Comparison of ENCODE assay signal across 8 cellular contexts in genomic region chr15:88545578-88546247, GRCh38. TPM values are rescaled to one million over a fixed set of nuclear protein-coding genes. Genes with fewer than 3 reads are reported as not detected.
DNase-seq lines count a peak whose midpoint lies in the region; ATAC-seq and TF ChIP-seq lines count a peak whose summit lies in the region.
"Not testable (repeated sequence)": the region's sequence is repeated elsewhere in the genome, so short reads cannot be mapped to it uniquely, and the experiment has no call there.

No MANE protein-coding gene starts in this region.

- H3K4me3 Mint-ChIP-seq in CD8-positive, alpha-beta memory T cell = peak overlapping the region; percentile 91 to 98 (median 94)
- H3K4me3 Mint-ChIP-seq in activated CD4-positive, alpha-beta memory T cell treated with anti-CD3 and anti-CD28 coated beads for 36 hours = peak overlapping the region; percentile 88
- peak overlapping the region; percentile 92 for H3K4me3 Mint-ChIP-seq in memory B cell

- H3K9ac ChIP-seq in mammary epithelial cell (ENCODE audit: insufficient read depth, low read length) = peak overlapping the region; percentile 66

- not testable (repeated sequence) for H3K9me3 Mint-ChIP-seq in CD8-positive, alpha-beta memory T cell; activated CD4-positive, alpha-beta memory T cell treated with anti-CD3 and anti-CD28 coated beads for 36 hours; memory B cell

- dilution Hi-C loops in mammary epithelial cell (cut with HindIII; ENCODE audit: low sequenced_read_pairs) = not testable (repeated sequence)

- peak overlapping the region; percentile 91 for H3K4me3 ChIP-seq in CD8-positive, alpha-beta memory T cell (ENCODE audit: low read length)
- peak overlapping the region; percentile 90 for H3K4me3 ChIP-seq in MG63
- H3K4me3 ChIP-seq in mammary epithelial cell (replicated peaks in 1 of 3; ENCODE audit: insufficient read depth in 1 of 3, low read depth in 2 of 3, low read length in 3 of 3) = peak overlapping the region; percentile 57 to 66 (median 60)
- peak overlapping the region; percentile 81 for H3K4me3 ChIP-seq in fibroblast of villous mesenchyme (ENCODE audit: low read depth, low read length)
- peak overlapping the region; percentile 61 to 66 for H3K4me3 ChIP-seq in prostate gland
- H3K4me3 ChIP-seq in upper lobe of left lung = peak overlapping the region; percentile 54 to 81 (median 73)

- H3K27ac Mint-ChIP-seq in CD8-positive, alpha-beta memory T cell = peak overlapping the region; percentile 93 to 99 (median 96)
- peak overlapping the region; percentile 89 for H3K27ac Mint-ChIP-seq in activated CD4-positive, alpha-beta memory T cell treated with anti-CD3 and anti-CD28 coated beads for 36 hours
- peak overlapping the region; percentile 77 for H3K27ac Mint-ChIP-seq in memory B cell

- H3K4me1 ChIP-seq in CD8-positive, alpha-beta memory T cell (ENCODE audit: insufficient read depth, low read length); mammary epithelial cell (ENCODE audit: insufficient read depth, low read length); prostate gland (replicated peaks); upper lobe of left lung: not testable (repeated sequence)

- peak overlapping the region; percentile 43 for H3K4me2 ChIP-seq in mammary epithelial cell (ENCODE audit: insufficient read depth, low read depth, low read length)

- POLR2A ChIA-PET in CD8-positive, alpha-beta memory T cell (lab: Charles Lee) = not testable (repeated sequence)
- POLR2A ChIA-PET in activated CD4-positive, alpha-beta memory T cell treated with anti-CD3 and anti-CD28 coated beads for 36 hours (lab: Charles Lee) = interaction anchor here (1.5 kb wide), 1 partner anchor 78 kb away, joined by 3 read pairs; the partner anchor contains the start of genes MRPL46 and MRPS11

- DNase-seq in CD8-positive, alpha-beta memory T cell; MG63; activated CD4-positive, alpha-beta memory T cell treated with anti-CD3 and anti-CD28 coated beads for 36 hours; mammary epithelial cell; fibroblast of villous mesenchyme (ENCODE audit: low read depth); memory B cell (ENCODE audit: low spot score in 2 of 2); prostate gland (ENCODE audit: low spot score); upper lobe of left lung: not testable (repeated sequence)

- not testable (repeated sequence) for TF ChIP-seq CTCF in mammary epithelial cell (conservative IDR thresholded peaks at IDR 0.05 in 1 of 2, IDR thresholded peaks at IDR 0.05 in 1 of 2; ENCODE audit: extremely low read depth in 1 of 2, insufficient read depth in 1 of 2, low read depth in 1 of 2, low read length in 2 of 2); fibroblast of villous mesenchyme (IDR thresholded peaks at IDR 0.05; ENCODE audit: insufficient read depth, low read depth, low read length); prostate gland (IDR thresholded peaks at IDR 0.05); upper lobe of left lung (IDR thresholded peaks at IDR 0.05)

- intact Hi-C loops in activated CD4-positive, alpha-beta memory T cell treated with anti-CD3 and anti-CD28 coated beads for 36 hours (cut with micrococcal nuclease) = loop anchor here (1.0 kb wide), 6 partner anchors 73 to 543 kb away; partner anchors contain the start of genes ABHD2, HAPLN3, MRPL46 and MRPS11
- intact Hi-C loops in mammary epithelial cell (cut with micrococcal nuclease) = loop anchor here (1.0 kb wide), 2 partner anchors 76 to 78 kb away; partner anchors contain the start of genes AEN, MRPL46 and MRPS11
- intact Hi-C loops in prostate gland (cut with DNase I) = loop anchor here (10.0 kb wide), 1 partner anchor 79 kb away; the partner anchor contains the start of gene AEN

- peak overlapping the region; percentile 71 for H3K27ac ChIP-seq in CD8-positive, alpha-beta memory T cell (ENCODE audit: low read depth, low read length)
- H3K27ac ChIP-seq in mammary epithelial cell (ENCODE audit: insufficient read depth, low read depth, low read length) = peak overlapping the region; percentile 37
- H3K27ac ChIP-seq in prostate gland = peak overlapping the region; percentile 78 to 81
- peak overlapping the region; percentile 75 to 88 (median 84) for H3K27ac ChIP-seq in upper lobe of left lung

- H3K9me3 ChIP-seq in CD8-positive, alpha-beta memory T cell (ENCODE audit: low read length); MG63; mammary epithelial cell (replicated peaks; ENCODE audit: insufficient read depth, low read length); prostate gland; upper lobe of left lung: not testable (repeated sequence)

- H3K27me3 Mint-ChIP-seq in CD8-positive, alpha-beta memory T cell; activated CD4-positive, alpha-beta memory T cell treated with anti-CD3 and anti-CD28 coated beads for 36 hours; memory B cell: not testable (repeated sequence)

- WGBS in mammary epithelial cell (ENCODE audit: low coverage, missing lambda C conversion rate) = 1% methylated on average over 7 of the region's 8 CpGs
- WGBS in prostate gland = 7% methylated on average over 7 of the region's 8 CpGs
- WGBS in upper lobe of left lung, 2 donors = 5 to 9% methylated on average over 7 of the region's 8 CpGs

- TF ChIP-seq POLR2A in prostate gland (IDR thresholded peaks at IDR 0.05); upper lobe of left lung (IDR thresholded peaks at IDR 0.05): not testable (repeated sequence)

- BruUV-seq in mammary epithelial cell (replicated peaks; lab: Mats Ljungman, UMichigan) = TSS peak; percentile 70

- not testable (repeated sequence) for H3K36me3 Mint-ChIP-seq in CD8-positive, alpha-beta memory T cell; activated CD4-positive, alpha-beta memory T cell treated with anti-CD3 and anti-CD28 coated beads for 36 hours; memory B cell

- H3K79me2 ChIP-seq in mammary epithelial cell (ENCODE audit: insufficient read depth, low read length) = not testable (repeated sequence)

- CTCF ChIA-PET in CD8-positive, alpha-beta memory T cell (lab: Charles Lee); activated CD4-positive, alpha-beta memory T cell treated with anti-CD3 and anti-CD28 coated beads for 36 hours (lab: Charles Lee); mammary epithelial cell (lab: Charles Lee; ENCODE audit: low non-redundant PET): not testable (repeated sequence)

- not testable (repeated sequence) for H4K20me1 ChIP-seq in mammary epithelial cell (ENCODE audit: insufficient read depth, low read length)

- ATAC-seq in memory B cell (ENCODE audit: low read depth); upper lobe of left lung (ENCODE audit: low FRiP score in 2 of 2): not testable (repeated sequence)

- H3K36me3 ChIP-seq in CD8-positive, alpha-beta memory T cell (ENCODE audit: insufficient read depth, low read length); MG63; mammary epithelial cell (ENCODE audit: insufficient read depth, low read length); prostate gland; upper lobe of left lung: not testable (repeated sequence)

- peak overlapping the region; percentile 90 for H2AFZ ChIP-seq in mammary epithelial cell (ENCODE audit: low read depth, low read length)

- not testable (repeated sequence) for TF ChIP-seq EP300 in upper lobe of left lung (IDR thresholded peaks at IDR 0.05)

- in situ Hi-C loops in mammary epithelial cell (cut with MboI; ENCODE audit: low sequenced_read_pairs in 2 of 2) = not testable (repeated sequence)

- H3K4me1 Mint-ChIP-seq in CD8-positive, alpha-beta memory T cell = peaks cover 14 to 24% (median 15%) of the 10 kb centered on the region in 3 donors
- peaks cover 13% of the 10 kb centered on the region for H3K4me1 Mint-ChIP-seq in activated CD4-positive, alpha-beta memory T cell treated with anti-CD3 and anti-CD28 coated beads for 36 hours (ENCODE audit: low read depth)
- not testable (repeated sequence) for H3K4me1 Mint-ChIP-seq in memory B cell

- H3K27me3 ChIP-seq in CD8-positive, alpha-beta memory T cell (ENCODE audit: insufficient read depth, low read length, poor library complexity, severe bottlenecking); MG63; mammary epithelial cell (ENCODE audit: insufficient read depth, low read length); prostate gland (replicated peaks; ENCODE audit: insufficient read depth); upper lobe of left lung: not testable (repeated sequence)

RNA-seq across cellular contexts. Expression of gene DET1, which starts 0.8 kb away (rescaled TPM):
- total RNA-seq in CD8-positive, alpha-beta memory T cell = 1 to 10 TPM; 1.8 to 2.8 TPM
- polyA plus RNA-seq in CD8-positive, alpha-beta memory T cell = 1.4 TPM
- 2.0 and 4.0 TPM in 2 replicates for total RNA-seq in MG63 (2014; rRNA removed; shearing (Covaris generic); ENCODE audit: low replicate concordance)
- 1 to 10 TPM; 1.9 to 2.2 TPM for total RNA-seq in activated CD4-positive, alpha-beta memory T cell treated with anti-CD3 and anti-CD28 coated beads for 36 hours
- total RNA-seq in mammary epithelial cell (1 to 10 TPM; 2.4 to 3.0 TPM), fibroblast of villous mesenchyme (6.4 and 7.8 TPM in 2 replicates), prostate gland (10 to 100 TPM in 1 of 2 donors, 1 to 10 TPM in 1; 6.9 to 11.5 TPM), upper lobe of left lung (10 to 100 TPM in 2 of 6 donors, 1 to 10 TPM in 4; 2.9 to 13.6 (median 5.3) TPM)
- polyA plus RNA-seq in mammary epithelial cell = 2.3 TPM
- 3.6 TPM for polyA minus RNA-seq in mammary epithelial cell
